ENCODE assay signal across 8 cellular contexts in the genomic region with DNA sequence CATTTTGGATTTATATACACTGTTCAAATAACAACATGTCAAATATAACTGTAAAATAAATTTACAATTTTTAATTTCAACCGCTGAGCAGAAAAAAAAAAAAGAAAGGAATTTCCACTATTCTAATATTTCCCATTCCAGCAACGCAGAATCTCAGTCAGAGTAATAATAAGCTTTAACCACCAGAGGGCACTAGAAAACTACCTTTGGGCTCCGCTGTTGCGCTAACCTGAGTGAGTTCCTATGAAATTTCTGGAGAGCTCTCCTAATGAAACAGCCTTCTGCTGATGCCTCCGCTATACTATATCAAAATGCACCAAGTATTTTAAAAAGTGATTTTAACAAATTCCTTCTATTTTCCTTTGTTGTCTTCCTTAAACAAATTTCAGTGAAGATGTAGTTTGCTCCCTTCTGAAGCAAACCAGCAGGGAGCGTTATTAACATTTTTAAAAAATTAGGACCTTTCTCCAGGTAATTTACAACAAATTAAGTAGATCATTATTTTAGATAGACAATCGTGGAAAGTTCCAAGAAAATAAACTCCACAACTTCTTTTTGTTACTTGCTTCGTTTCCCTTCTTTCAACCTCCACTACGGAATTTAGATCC. TPM values are rescaled to one million over a fixed set of nuclear protein-coding genes. Genes with fewer than 3 reads are reported as not detected.
DNase-seq lines count a peak whose midpoint lies in the region; ATAC-seq and TF ChIP-seq lines count a peak whose summit lies in the region.

No MANE protein-coding gene starts in this region.

- no peak overlapping the region for H3K9ac ChIP-seq in DND-41 (ENCODE audit: low read depth, low read length)

- H3K36me3 Mint-ChIP-seq in activated T-cell treated with anti-CD3 and anti-CD28 coated beads, Interleukin-2, amount 50 U/mL, for 4 hours (ENCODE audit: insufficient read depth), result no peaks in the 10 kb centered on the region
- no peaks in the 10 kb centered on the region for H3K36me3 Mint-ChIP-seq in glutamatergic neuron (ENCODE audit: unreplicated experiment)

- H3K4me1 Mint-ChIP-seq in activated T-cell treated with anti-CD3 and anti-CD28 coated beads, Interleukin-2, amount 50 U/mL, for 4 hours (ENCODE audit: low read depth), result peaks cover 16% of the 10 kb centered on the region
- peaks cover 3% of the 10 kb centered on the region for H3K4me1 Mint-ChIP-seq in glutamatergic neuron (ENCODE audit: low read depth, unreplicated experiment)

- peaks cover 24% of the 10 kb centered on the region for H3K27me3 ChIP-seq in DND-41 (ENCODE audit: insufficient read depth, low read length, poor library complexity)
- peaks cover 0 to 5% (median 0%) of the 10 kb centered on the region in 3 donors for H3K27me3 ChIP-seq in psoas muscle (ENCODE audit: insufficient read depth in 3 of 3, low read length in 2 of 3)

- no peaks in the 10 kb centered on the region for H4K20me1 ChIP-seq in DND-41 (ENCODE audit: insufficient read depth, low read length)

- no peaks in the 10 kb centered on the region for H3K9me3 Mint-ChIP-seq in activated T-cell treated with anti-CD3 and anti-CD28 coated beads, Interleukin-2, amount 50 U/mL, for 4 hours
- peaks cover 3% of the 10 kb centered on the region for H3K9me3 Mint-ChIP-seq in glutamatergic neuron (ENCODE audit: unreplicated experiment)

- TF ChIP-seq CTCF in DND-41 (IDR thresholded peaks at IDR 0.05; ENCODE audit: borderline replicate concordance, extremely low read depth, low read length, poor library complexity, severe bottlenecking) (peak; percentile 73), glutamatergic neuron (IDR thresholded peaks at IDR 0.05; ENCODE audit: partially characterized antibody, unreplicated experiment) (peak; percentile 89), psoas muscle (IDR thresholded peaks at IDR 0.05) (peak; percentile 71)

- H3K27ac ChIP-seq in DND-41 (ENCODE audit: low read length) (no peak overlapping the region), psoas muscle (no peak overlapping the region)

- H3K27ac Mint-ChIP-seq in glutamatergic neuron (ENCODE audit: unreplicated experiment), result no peak overlapping the region

- H3K4me1 ChIP-seq in DND-41 (ENCODE audit: insufficient read depth, low read length), result no peaks in the 10 kb centered on the region
- H3K4me1 ChIP-seq in psoas muscle, result no peaks in the 10 kb centered on the region

- no peak overlapping the region for H2AFZ ChIP-seq in DND-41 (ENCODE audit: low read depth, low read length)

- H3K27me3 Mint-ChIP-seq in activated T-cell treated with anti-CD3 and anti-CD28 coated beads, Interleukin-2, amount 50 U/mL, for 4 hours (ENCODE audit: low read depth), result peaks cover 2% of the 10 kb centered on the region
- H3K27me3 Mint-ChIP-seq in glutamatergic neuron (ENCODE audit: unreplicated experiment), result no peaks in the 10 kb centered on the region

- 36 to 38% (median 38%) methylated on average over 9 of the region's 9 CpGs for WGBS in psoas muscle, 3 donors

- H3K36me3 ChIP-seq in DND-41 (ENCODE audit: insufficient read depth, low read length), result no peaks in the 10 kb centered on the region
- no peaks in the 10 kb centered on the region for H3K36me3 ChIP-seq in psoas muscle (ENCODE audit: insufficient read depth in 1 of 2, low read depth in 1 of 2)

- H3K9me3 ChIP-seq in DND-41 (ENCODE audit: insufficient read depth, low read length, severe bottlenecking) (no peaks in the 10 kb centered on the region), psoas muscle (no peaks in the 10 kb centered on the region)

- DNase-seq in DND-41 (peak; percentile 10), GM19240 (ENCODE audit: insufficient read length, low spot score) (peak; percentile 27), NCI-H446 (lab: John Stamatoyannopoulos, UW) (peak; percentile 43 to 79), glutamatergic neuron (no peak), psoas muscle (no peak), 8988T (no peak)
- DNase-seq in activated T-cell treated with anti-CD3 and anti-CD28 coated beads, Interleukin-2, amount 50 U/mL, for 4 hours, result peak; percentile 16

- ATAC-seq in DND-41 (ENCODE audit: insufficient read depth, low read depth), result peak; percentile 75
- ATAC-seq in HG03196 (IDR thresholded peaks at IDR 0.05; ENCODE audit: unreplicated experiment), result peak; percentile 73
- peak; percentile 69 to 75 for ATAC-seq in activated T-cell treated with anti-CD3 and anti-CD28 coated beads, Interleukin-2, amount 50 U/mL, for 4 hours
- peak in 3 of 4 donors; percentile 48 to 69 (median 63) for ATAC-seq in psoas muscle

- H3K4me3 Mint-ChIP-seq in activated T-cell treated with anti-CD3 and anti-CD28 coated beads, Interleukin-2, amount 50 U/mL, for 4 hours, result no peak overlapping the region
- H3K4me3 Mint-ChIP-seq in glutamatergic neuron (ENCODE audit: unreplicated experiment), result no peak overlapping the region

- no peak overlapping the region for H3K4me2 ChIP-seq in DND-41 (ENCODE audit: insufficient read depth, low read length)

- intact Hi-C loops in psoas muscle (cut with DNase I), result no loop called here

- H3K79me2 ChIP-seq in DND-41 (ENCODE audit: insufficient read depth, low read length), result no peaks in the 10 kb centered on the region

- H3K4me3 ChIP-seq in DND-41 (ENCODE audit: low read depth in 1 of 2, low read length in 2 of 2) (no peak overlapping the region), psoas muscle (no peak overlapping the region)

RNA-seq across cellular contexts. Expression of a gene that starts 23.0 kb away (rescaled TPM):
- total RNA-seq in activated T-cell treated with anti-CD3 and anti-CD28 coated beads, Interleukin-2, amount 50 U/mL, for 4 hours, result 1 to 10 TPM in 1 of 3 donors, under 1 TPM in 2; 0.63 to 1.3 (median 0.81) TPM
- not detected for total RNA-seq in glutamatergic neuron (ENCODE audit: unreplicated experiment)
- not detected for total RNA-seq in psoas muscle
- under 1 TPM in 2 of 3 donors, not detected in 1; 0.05 to 0.08 TPM for polyA plus RNA-seq in psoas muscle

RNA-seq across cellular contexts. Expression of a gene that starts 45.1 kb away (rescaled TPM):
- under 1 TPM; 0.05 to 0.15 (median 0.08) TPM for total RNA-seq in activated T-cell treated with anti-CD3 and anti-CD28 coated beads, Interleukin-2, amount 50 U/mL, for 4 hours
- total RNA-seq in glutamatergic neuron (ENCODE audit: unreplicated experiment) (0.10 TPM), psoas muscle (under 1 TPM in 1 of 4 donors, not detected in 3; 0.06 TPM)
- under 1 TPM in 1 of 3 donors, not detected in 2; under 0.01 TPM for polyA plus RNA-seq in psoas muscle

Comparison
In these comparisons a context has a peak if more than half of its experiments do, and no peak if none do; other contexts are left out.
1. DNase-seq: peak in DND-41 (single experiment), GM19240 (single experiment), NCI-H446 (2 of 2) and activated T-cell treated with anti-CD3 and anti-CD28 coated beads, Interleukin-2, amount 50 U/mL, for 4 hours (single experiment); none in glutamatergic neuron (single experiment), psoas muscle (0 of 2) and 8988T (single experiment).
2. Peak in every context shown above with its lines, with median percentiles within 50 percentile points of each other: ATAC-seq and CTCF ChIP-seq.